In the genomic region with DNA sequence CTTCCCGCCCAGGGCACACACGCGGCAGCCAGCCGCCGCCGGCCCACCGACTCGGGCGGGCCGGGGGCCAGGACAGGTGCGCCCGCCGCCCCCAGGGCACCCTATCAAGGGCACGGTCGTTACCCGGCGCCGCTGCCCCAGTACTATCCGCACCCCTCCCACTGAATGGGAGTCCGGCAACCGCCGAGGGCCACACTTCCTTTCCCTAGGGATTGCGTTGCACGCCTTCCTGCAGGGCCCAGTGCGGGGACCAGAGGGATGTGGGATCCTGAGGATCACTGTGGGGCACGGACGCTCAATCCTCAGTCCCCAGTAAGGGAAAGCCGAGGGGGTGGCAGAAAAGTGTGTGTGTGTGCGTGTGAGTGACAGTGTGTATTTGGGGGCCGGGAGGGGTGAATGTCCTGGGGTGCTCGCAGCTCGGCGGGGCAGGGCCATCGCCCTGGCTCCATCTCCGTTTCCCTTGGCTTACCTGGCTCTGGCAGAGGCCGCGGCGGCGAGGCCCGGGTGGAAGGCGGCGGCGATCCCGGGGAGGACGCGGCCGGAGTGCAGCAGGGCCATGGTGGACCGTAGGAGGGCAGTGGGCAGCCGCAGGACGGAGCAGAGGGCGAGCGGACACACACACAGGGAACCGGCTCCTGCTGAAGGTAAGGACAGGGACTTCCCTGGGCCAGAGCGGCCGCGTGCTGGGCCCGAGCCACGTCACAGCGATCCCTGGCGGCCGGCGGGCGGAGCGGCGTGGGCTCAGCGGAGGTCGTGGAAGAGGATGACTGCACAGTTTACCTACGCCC, we compare ENCODE assay signal across 8 cellular contexts. TPM values are rescaled to one million over a fixed set of nuclear protein-coding genes. Genes with fewer than 3 reads are reported as not detected.
DNase-seq lines count a peak whose midpoint lies in the region; ATAC-seq and TF ChIP-seq lines count a peak whose summit lies in the region.

Gene GOT2, minus strand, starts transcription at position 646 of the 788 bp plus-strand sequence. Its CDS starts 88 bp downstream, at position 558.

- H3K79me2 ChIP-seq in MM.1S (ENCODE audit: low read length) (peaks cover 52% of the 10 kb centered on the region), osteoblast (ENCODE audit: insufficient read depth, low read length) (peaks cover 48% of the 10 kb centered on the region)

- H3K9ac ChIP-seq in MM.1S (ENCODE audit: low read length), result peak within 1 kb of the TSS; percentile 80

- no peaks in the 10 kb centered on the region for H3K27me3 ChIP-seq in MM.1S (replicated peaks; ENCODE audit: insufficient read depth, low read length)
- no peaks in the 10 kb centered on the region for H3K27me3 ChIP-seq in osteoblast (ENCODE audit: insufficient read depth, low read length)
- no peaks in the 10 kb centered on the region for H3K27me3 ChIP-seq in thoracic aorta (replicated peaks; ENCODE audit: insufficient read depth)

- no peaks in the 10 kb centered on the region for H3K9me3 ChIP-seq in MM.1S (replicated peaks; ENCODE audit: insufficient read depth, low read length)
- no peaks in the 10 kb centered on the region for H3K9me3 ChIP-seq in osteoblast (ENCODE audit: low read depth, low read length)
- no peaks in the 10 kb centered on the region for H3K9me3 ChIP-seq in thoracic aorta

- DNase-seq in GM04503 (ENCODE audit: low read depth) (peak; percentile 42), HCEC 1CT (peak; percentile 83), MM.1S (peak; percentile 87), SK-N-DZ (ENCODE audit: low spot score) (peak; percentile 92), glomerular visceral epithelial cell (ENCODE audit: extremely low spot score) (peak; percentile 86), osteoblast (ENCODE audit: insufficient read length, low spot score, missing footprints) (peak; percentile 97), thoracic aorta (ENCODE audit: low spot score) (peak; percentile 13)
- peak; percentile 83 for DNase-seq in activated naive CD4-positive, alpha-beta T cell treated with anti-CD3 and anti-CD28 coated beads, Interleukin-2, amount 50 U/mL, for 16 hours

- H2AFZ ChIP-seq in MM.1S (ENCODE audit: low read length) (peak within 1 kb of the TSS; percentile 85), osteoblast (ENCODE audit: low read length) (peak within 1 kb of the TSS; percentile 98)

- H3K4me1 ChIP-seq in MM.1S (ENCODE audit: low read length), result peaks cover 5% of the 10 kb centered on the region; the same call in 1 of the 2 replicates
- peaks cover 15% of the 10 kb centered on the region for H3K4me1 ChIP-seq in osteoblast (ENCODE audit: insufficient read depth, low read length)
- peaks cover 12 to 24% of the 10 kb centered on the region in 2 donors for H3K4me1 ChIP-seq in thoracic aorta (ENCODE audit: control insufficient read depth in 1 of 2, low read depth in 2 of 2)

- H3F3A ChIP-seq in MM.1S (ENCODE audit: insufficient read depth, low read length), result no peaks in the 10 kb centered on the region

- no peaks in the 10 kb centered on the region for H3K9me2 ChIP-seq in MM.1S (replicated peaks; ENCODE audit: insufficient read depth, low read length)

- peak within 1 kb of the TSS; percentile 63 for H3K4me2 ChIP-seq in MM.1S (ENCODE audit: low read depth, low read length)
- H3K4me2 ChIP-seq in osteoblast (ENCODE audit: insufficient read depth, low read length), result peak within 1 kb of the TSS; percentile 93

- TF ChIP-seq CTCF in MM.1S (IDR thresholded peaks at IDR 0.05; ENCODE audit: low read length) (peak; percentile 94), osteoblast (IDR thresholded peaks at IDR 0.05; ENCODE audit: extremely low read depth, low read depth, low read length) (peak; percentile 82), thoracic aorta (IDR thresholded peaks at IDR 0.05) (peak; percentile 76)

- peak within 1 kb of the TSS; percentile 48; the same call in 1 of the 2 replicates for H3K27ac ChIP-seq in MM.1S (ENCODE audit: low read length)
- H3K27ac ChIP-seq in osteoblast (ENCODE audit: low read depth, low read length), result peak within 1 kb of the TSS; percentile 48
- peak within 1 kb of the TSS; percentile 66 to 76 for H3K27ac ChIP-seq in thoracic aorta

- no peaks in the 10 kb centered on the region; the same call in 1 of the 2 replicates for H4K20me1 ChIP-seq in MM.1S (ENCODE audit: insufficient read depth, low read length)
- H4K20me1 ChIP-seq in osteoblast (ENCODE audit: insufficient read depth, low read length), result peaks cover 22% of the 10 kb centered on the region

- ATAC-seq in thoracic aorta (ENCODE audit: insufficient number of reproducible peaks, low FRiP score, low read depth), result peak; percentile 72

- H3K4me3 ChIP-seq in MM.1S (ENCODE audit: low read length) (peak within 1 kb of the TSS; percentile 97), osteoblast (ENCODE audit: insufficient read depth, low read length) (peak within 1 kb of the TSS; percentile 96), thoracic aorta (peak within 1 kb of the TSS; percentile 97)

- H3K36me3 ChIP-seq in MM.1S (replicated peaks; ENCODE audit: insufficient read depth, low read length) (no peaks in the 10 kb centered on the region), osteoblast (ENCODE audit: insufficient read depth, low read length) (no peaks in the 10 kb centered on the region), thoracic aorta (no peaks in the 10 kb centered on the region)

RNA-seq across cellular contexts. Expression of gene GOT2, which starts in this region (rescaled TPM):
- polyA plus RNA-seq in SK-N-DZ (2014; cell fraction: cytosol; rRNA removed), result 181 and 188 TPM in 2 replicates
- 110 and 127 TPM in 2 replicates for polyA plus RNA-seq in SK-N-DZ (2014; cell fraction: nucleus; rRNA removed)
- total RNA-seq in osteoblast (19.2 and 21.4 TPM in 2 replicates), thoracic aorta (10 to 100 TPM; 29.3 to 51.6 TPM)

Comparison
In these comparisons a context has a peak if more than half of its experiments do, and no peak if none do; other contexts are left out.
1. Peak in every context shown above with its lines: DNase-seq, ATAC-seq, H3K4me3 ChIP-seq and H3K27ac ChIP-seq.
2. DNase-seq: peak in every context shown above with its lines; median percentile 97 in osteoblast; 92 in SK-N-DZ; 87 in MM.1S; 86 in glomerular visceral epithelial cell; 83 in HCEC 1CT; 83 in activated naive CD4-positive, alpha-beta T cell treated with anti-CD3 and anti-CD28 coated beads, Interleukin-2, amount 50 U/mL, for 16 hours; 42 in GM04503; 13 in thoracic aorta.